ENCODE assay signal across 34 cellular contexts in genomic region chr2:174643356-174643755, GRCh38.
"Had no signal": no experiment of that assay in that cellular context is flagged by ENCODE, and none has a peak within 500 bp of the region (broad histone marks: within the 10 kb centered on the region; RNA-seq: fewer than 3 reads in every experiment).

No MANE protein-coding gene starts in this region.

- DNase-seq: Karpas-422, Kasumi-1, KG1, MG63, MM.1S, MV-4-11, NCI-H1048, NCI-H1092, NCI-H1092 treated with DMSO at 0.1 percent for 48 hours, NCI-H1105, NCI-H1105 treated with DMSO at 0.1 percent for 48 hours, NCI-H1417, NCI-H1417 treated with DMSO at 0.1 percent for 48 hours, NCI-H1436, NCI-H1436 treated with DMSO at 0.1 percent for 48 hours, NCI-H146, NCI-H1694, NCI-H1694 treated with DMSO at 0.1 percent for 48 hours, NCI-H187, NCI-H187 treated with DMSO at 0.1 percent for 48 hours, NCI-H1930, NCI-H2029, NCI-H2029 treated with DMSO at 0.1 percent for 48 hours, NCI-H2081, NCI-H2081 treated with DMSO at 0.1 percent for 48 hours, NCI-H2107, NCI-H2171, NCI-H2171 treated with DMSO at 0.1 percent for 48 hours, NCI-H2227 treated with DMSO at 0.1 percent for 48 hours, NCI-H226, NCI-H345, NCI-H446, NCI-H446 treated with DMSO at 0.1 percent for 48 hours had no signal

- H3K4me3 ChIP-seq: MG63 had no signal

- H3K4me2 ChIP-seq: KMS-11 had no signal

- H3K27ac ChIP-seq: KMS-11 had no signal

- H3K27me3 ChIP-seq: MG63 had no signal

- H3K9ac ChIP-seq: KMS-11 had no signal

- H3K9me3 ChIP-seq: MG63 had no signal

- H3K36me3 ChIP-seq: MG63 had no signal
